22 cellular contexts compared by ENCODE assay signal in the genomic region with DNA sequence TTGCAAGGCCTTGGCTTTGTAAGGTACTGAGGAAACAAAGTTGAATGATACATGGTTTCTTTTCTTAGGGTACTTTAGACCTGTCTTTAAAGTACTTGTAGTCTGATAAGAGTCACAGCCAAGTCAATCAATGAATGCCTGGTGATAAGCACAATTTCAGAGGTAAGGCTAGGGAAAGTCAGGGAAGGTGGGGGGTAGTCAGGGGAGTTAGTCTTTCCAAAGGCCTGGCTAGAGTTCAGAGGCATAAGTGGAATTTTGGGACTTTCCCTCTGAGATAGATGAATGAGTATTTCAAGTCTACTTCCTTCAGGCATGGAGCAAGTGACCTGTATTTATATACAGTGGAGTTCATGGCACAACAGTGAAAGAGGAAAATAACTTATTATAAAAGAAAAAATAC.
DNase-seq lines count a peak whose midpoint lies in the region; ATAC-seq, FAIRE-seq and TF ChIP-seq lines count a peak whose summit lies in the region.
"Had no signal": no experiment of that assay in that cellular context is flagged by ENCODE, and none has a peak within 500 bp of the region (broad histone marks: within the 10 kb centered on the region; RNA-seq: fewer than 3 reads in every experiment).

No MANE protein-coding gene starts in this region.

- H3K9me3 ChIP-seq in K562 (replicated peaks; ENCODE audit: control insufficient read depth, insufficient read depth, low read depth, low read length) (no peaks in the 10 kb centered on the region), pancreas (no peaks in the 10 kb centered on the region)
- H3K9me3 ChIP-seq: Peyer's patch had no signal

- no peak overlapping the region for H3K4me3 ChIP-seq in K562
- H3K4me3 ChIP-seq in pancreas = no peak overlapping the region
- H3K4me3 ChIP-seq: Peyer's patch had no signal

- H3K79me2 ChIP-seq in K562 (ENCODE audit: control insufficient read depth, insufficient read depth, low read length) = no peaks in the 10 kb centered on the region

- no peak overlapping the region for H3K27ac ChIP-seq in K562 (ENCODE audit: extremely low read depth, low read depth, low read length)
- H3K27ac ChIP-seq in pancreas = peak overlapping the region in 1 of 4 donors; percentile 33
- H3K27ac ChIP-seq: HL-60, Peyer's patch had no signal

- no peak for TF ChIP-seq CTCF in K562 (IDR thresholded peaks at IDR 0.05 in 2 of 3, conservative IDR thresholded peaks at IDR 0.05 in 1 of 3; ENCODE audit: insufficient read depth in 2 of 3, low read depth in 1 of 3, low read length in 3 of 3)
- no peak for TF ChIP-seq CTCF in pancreas (IDR thresholded peaks at IDR 0.05)

- H3K4me1 ChIP-seq in K562 (replicated peaks in 1 of 2; ENCODE audit: control insufficient read depth in 2 of 2, insufficient read depth in 2 of 2, low read length in 2 of 2) (no peaks in the 10 kb centered on the region), pancreas (peaks cover 0 to 4% (median 0%) of the 10 kb centered on the region in 3 donors)
- H3K4me1 ChIP-seq: Peyer's patch had no signal

- FAIRE-seq in K562 (lab: Jason Lieb, UNC) (no peak), pancreas (lab: Jason Lieb, UNC) (no peak)
- FAIRE-seq: G401.6 had no signal

- intact Hi-C loops in K562 (cut with micrococcal nuclease) = no loop called here
- intact Hi-C loops in left colon (cut with DNase I, micrococcal nuclease) = no loop called here
- intact Hi-C loops in pancreas (cut with DNase I) = no loop called here

- no peak for TF ChIP-seq POLR2A in K562 (conservative IDR thresholded peaks at IDR 0.05)

- no peaks in the 10 kb centered on the region for H3K9me1 ChIP-seq in K562 (ENCODE audit: control insufficient read depth, insufficient read depth, low read length)

- no peaks in the 10 kb centered on the region for H4K20me1 ChIP-seq in K562 (replicated peaks; ENCODE audit: control insufficient read depth, insufficient read depth, low read length)

- CTCF ChIA-PET in K562 (lab: Yijun Ruan, JAX; ENCODE audit: low intra/inter-chr PET ratio) = no interaction called here

- H3K9ac ChIP-seq in K562 (ENCODE audit: insufficient read depth in 1 of 2, low read depth in 2 of 2, low read length in 2 of 2) = no peak overlapping the region

- POLR2A ChIA-PET in K562 (lab: Yijun Ruan, JAX) = interaction anchor here (1.3 kb wide), 1 partner anchor 13 kb away, joined by 3 read pairs; no protein-coding TSS in a partner anchor

- BruUV-seq in K562 (replicated peaks; lab: Mats Ljungman, UMichigan) = no TSS peak

- peak; percentile 7 for DNase-seq in ACHN
- DNase-seq in K562 (ENCODE audit: extremely low read depth in 1 of 4, low spot score in 3 of 4) = no peak
- no peak for DNase-seq in left colon
- peak in 1 of 6 donors; percentile 30 for DNase-seq in pancreas
- DNase-seq in SHP77 treated with DMSO at 0.1 percent for 48 hours (lab: John Stamatoyannopoulos, UW) = no peak
- DNase-seq in mucosa of gallbladder (ENCODE audit: low spot score) = no peak
- DNase-seq: 8988T; H7; HFFc6; Kasumi-1; MM.1S; NCI-H1092; NCI-H1436 treated with DMSO at 0.1 percent for 48 hours; NCI-H2029; NCI-H69; NK-92 treated with Interleukin-12 subunit alpha and Interleukin-12 subunit beta, amount 100 ng/mL, for 24 hours; Peyer's patch had no signal

- no peak overlapping the region for H2AFZ ChIP-seq in K562 (ENCODE audit: low read depth, low read length)

- no peak overlapping the region; the same call in 1 of the 2 replicates for H3K4me2 ChIP-seq in K562 (ENCODE audit: insufficient read depth, low read length)

- no peaks in the 10 kb centered on the region for H3K36me3 ChIP-seq in K562 (ENCODE audit: control insufficient read depth, insufficient read depth, low read length)
- no peaks in the 10 kb centered on the region for H3K36me3 ChIP-seq in pancreas
- H3K36me3 ChIP-seq: Peyer's patch had no signal

- TF ChIP-seq EP300 in K562 (IDR thresholded peaks at IDR 0.05; ENCODE audit: low read length) = no peak

- in situ Hi-C loops in ACHN (cut with HindIII; ENCODE audit: low pct_ligation_motif_present, low pct_unique_long_range_greater_than_20kb, low sequenced_read_pairs) (no loop called here), K562 (cut with MboI) (no loop called here)

- no peak for TF ChIP-seq RAD21 in K562 (CRISPR knock-in tag; conservative IDR thresholded peaks at IDR 0.05 in 1 of 2, IDR thresholded peaks at IDR 0.05 in 1 of 2)

- ATAC-seq in K562 (no peak), left colon (peak; percentile 69), pancreas (peak; percentile 46 to 88 (median 78)), GM21576 (IDR thresholded peaks at IDR 0.05; ENCODE audit: unreplicated experiment) (no peak), HG02884 (IDR thresholded peaks at IDR 0.05; ENCODE audit: unreplicated experiment) (no peak)
- ATAC-seq: Right ventricle myocardium inferior had no signal

- H3K27me3 ChIP-seq in K562 (ENCODE audit: control insufficient read depth in 2 of 2, insufficient read depth in 2 of 2, low read length in 2 of 2) (no peaks in the 10 kb centered on the region), pancreas (no peaks in the 10 kb centered on the region)
- H3K27me3 ChIP-seq: Peyer's patch had no signal

TF ChIP-seq in K562, 482 proteins besides CTCF, POLR2A, EP300 and RAD21:
- TF ChIP-seq, protein P1, sequence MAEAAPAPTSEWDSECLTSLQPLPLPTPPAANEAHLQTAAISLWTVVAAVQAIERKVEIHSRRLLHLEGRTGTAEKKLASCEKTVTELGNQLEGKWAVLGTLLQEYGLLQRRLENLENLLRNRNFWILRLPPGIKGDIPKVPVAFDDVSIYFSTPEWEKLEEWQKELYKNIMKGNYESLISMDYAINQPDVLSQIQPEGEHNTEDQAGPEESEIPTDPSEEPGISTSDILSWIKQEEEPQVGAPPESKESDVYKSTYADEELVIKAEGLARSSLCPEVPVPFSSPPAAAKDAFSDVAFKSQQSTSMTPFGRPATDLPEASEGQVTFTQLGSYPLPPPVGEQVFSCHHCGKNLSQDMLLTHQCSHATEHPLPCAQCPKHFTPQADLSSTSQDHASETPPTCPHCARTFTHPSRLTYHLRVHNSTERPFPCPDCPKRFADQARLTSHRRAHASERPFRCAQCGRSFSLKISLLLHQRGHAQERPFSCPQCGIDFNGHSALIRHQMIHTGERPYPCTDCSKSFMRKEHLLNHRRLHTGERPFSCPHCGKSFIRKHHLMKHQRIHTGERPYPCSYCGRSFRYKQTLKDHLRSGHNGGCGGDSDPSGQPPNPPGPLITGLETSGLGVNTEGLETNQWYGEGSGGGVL (CRISPR knock-in tag; IDR thresholded peaks at IDR 0.05) = no peak
- TF ChIP-seq BRD9 (IDR thresholded peaks at IDR 0.05; ENCODE audit: low read depth, partially characterized antibody) (no peak), SAFB2 (IDR thresholded peaks at IDR 0.05; ENCODE audit: borderline replicate concordance, low read depth, low read length, severe bottlenecking) (no peak)
- TF ChIP-seq, protein P2, sequence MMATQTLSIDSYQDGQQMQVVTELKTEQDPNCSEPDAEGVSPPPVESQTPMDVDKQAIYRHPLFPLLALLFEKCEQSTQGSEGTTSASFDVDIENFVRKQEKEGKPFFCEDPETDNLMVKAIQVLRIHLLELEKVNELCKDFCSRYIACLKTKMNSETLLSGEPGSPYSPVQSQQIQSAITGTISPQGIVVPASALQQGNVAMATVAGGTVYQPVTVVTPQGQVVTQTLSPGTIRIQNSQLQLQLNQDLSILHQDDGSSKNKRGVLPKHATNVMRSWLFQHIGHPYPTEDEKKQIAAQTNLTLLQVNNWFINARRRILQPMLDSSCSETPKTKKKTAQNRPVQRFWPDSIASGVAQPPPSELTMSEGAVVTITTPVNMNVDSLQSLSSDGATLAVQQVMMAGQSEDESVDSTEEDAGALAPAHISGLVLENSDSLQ (IDR thresholded peaks at IDR 0.05) = 0 out of 2 replicates have a peak, but pooled peaks have one; percentile 11

Comparison
In these comparisons a context has a peak if more than half of its experiments do, and no peak if none do; other contexts are left out.
1. ATAC-seq: peak in left colon (single experiment) and pancreas (4 of 4); none in K562 (single experiment), GM21576 (single experiment) and HG02884 (single experiment).